8 cellular contexts compared by ENCODE assay signal in genomic region chr9:130106860-130107848, GRCh38. TPM values are rescaled to one million over a fixed set of nuclear protein-coding genes. Genes with fewer than 3 reads are reported as not detected.
DNase-seq lines count a peak whose midpoint lies in the region; ATAC-seq and TF ChIP-seq lines count a peak whose summit lies in the region.

No MANE protein-coding gene starts in this region.

- no peak overlapping the region for H2BK5ac ChIP-seq in mesenchymal stem cell (ENCODE audit: low read depth, low read length, poor library complexity, severe bottlenecking)

- POLR2A ChIA-PET in HEK293T (lab: Yijun Ruan, JAX) = no interaction called here

- no peak overlapping the region for H3K23ac ChIP-seq in mesenchymal stem cell (ENCODE audit: low read length in 2 of 2)

- H2AFZ ChIP-seq in mesenchymal stem cell (ENCODE audit: low read depth, low read length) = no peak overlapping the region

- no peak overlapping the region for H3K4me2 ChIP-seq in mesenchymal stem cell (ENCODE audit: low read length, poor library complexity, severe bottlenecking)

- no peak overlapping the region for H3K4ac ChIP-seq in mesenchymal stem cell (ENCODE audit: low read depth in 1 of 2, low read length in 2 of 2)

- no peak overlapping the region for H3K18ac ChIP-seq in mesenchymal stem cell (ENCODE audit: low read depth in 1 of 2, low read length in 2 of 2)

- peak overlapping the region; percentile 70 for H3K9ac ChIP-seq in mesenchymal stem cell (ENCODE audit: low read length)

- no peak overlapping the region for H3K4me3 ChIP-seq in effector memory CD4-positive, alpha-beta T cell (ENCODE audit: insufficient read depth, low read depth, low read length, poor library complexity, severe bottlenecking)
- H3K4me3 ChIP-seq in mesenchymal stem cell (ENCODE audit: insufficient read depth in 1 of 2, low read depth in 1 of 2, low read length in 2 of 2) = no peak overlapping the region

- no peak overlapping the region for H4K8ac ChIP-seq in mesenchymal stem cell (ENCODE audit: low read length)

- CTCF ChIA-PET in HEK293T (lab: Yijun Ruan, JAX) = interaction anchor here (0.7 to 1.6 kb wide), 2 partner anchors 129 to 246 kb away, joined by 3 read pairs; no protein-coding TSS in a partner anchor

- H2AK5ac ChIP-seq in mesenchymal stem cell (ENCODE audit: low read length, severe bottlenecking) = peak overlapping the region; percentile 43

- H4K91ac ChIP-seq in mesenchymal stem cell (ENCODE audit: low read length) = no peak overlapping the region

- H3K27ac ChIP-seq in C4-2B = no peak overlapping the region
- H3K27ac ChIP-seq in effector memory CD4-positive, alpha-beta T cell (ENCODE audit: insufficient read depth, low read length, poor library complexity, severe bottlenecking) = no peak overlapping the region
- H3K27ac ChIP-seq in mesenchymal stem cell (ENCODE audit: low read length, poor library complexity, severe bottlenecking) = no peak overlapping the region

- WGBS in mesenchymal stem cell = 58% methylated on average over 10 of the region's 12 CpGs

- no peaks in the 10 kb centered on the region for H3K27me3 ChIP-seq in effector memory CD4-positive, alpha-beta T cell (replicated peaks; ENCODE audit: control insufficient read depth, insufficient read depth, low read length, poor library complexity, severe bottlenecking)
- H3K27me3 ChIP-seq in mesenchymal stem cell (ENCODE audit: control insufficient read depth in 1 of 2, insufficient read depth in 1 of 2, low read length in 2 of 2) = no peaks in the 10 kb centered on the region

- DNase-seq in HEK293T (ENCODE audit: extremely low spot score) (peak; percentile 76), NCI-H82 treated with DMSO at 0.1 percent for 48 hours (lab: John Stamatoyannopoulos, UW; ENCODE audit: unreplicated experiment) (peak; percentile 71), mesenchymal stem cell (peak; percentile 79)
- DNase-seq in activated CD8-positive, alpha-beta memory T cell treated with anti-CD3 and anti-CD28 coated beads for 1 hour (ENCODE audit: extremely low read depth in 1 of 2, low read depth in 1 of 2) = peak; percentile 75 to 81
- peak; percentile 59 to 76 (median 64) for DNase-seq in effector memory CD4-positive, alpha-beta T cell
- peak; percentile 70 for DNase-seq in stimulated activated CD8-positive, alpha-beta memory T cell treated with anti-CD3 and anti-CD28 coated beads, Interleukin-15, amount 100 ng/mL, for 24 hours (ENCODE audit: low read depth)

- no peak overlapping the region for H2BK120ac ChIP-seq in mesenchymal stem cell (ENCODE audit: low read depth, low read length)

- H3K14ac ChIP-seq in mesenchymal stem cell (ENCODE audit: low read length in 2 of 2) = no peak overlapping the region

- TF ChIP-seq CTCF in C4-2B (conservative IDR thresholded peaks at IDR 0.05) = peak; percentile 90

- no peak for ATAC-seq in GM21528 (IDR thresholded peaks at IDR 0.05; ENCODE audit: low FRiP score, unreplicated experiment)

- H3K79me1 ChIP-seq in mesenchymal stem cell (replicated peaks; ENCODE audit: low read length, poor library complexity, severe bottlenecking) = peaks cover 11% of the 10 kb centered on the region

- H3K4me1 ChIP-seq in effector memory CD4-positive, alpha-beta T cell (ENCODE audit: control insufficient read depth, insufficient read depth, low read length, poor library complexity, severe bottlenecking) = peaks cover 3% of the 10 kb centered on the region
- H3K4me1 ChIP-seq in mesenchymal stem cell (ENCODE audit: control insufficient read depth, insufficient read depth, low read depth, low read length) = peaks cover 8% of the 10 kb centered on the region

- H2BK12ac ChIP-seq in mesenchymal stem cell (ENCODE audit: low read length in 2 of 2) = peak overlapping the region in 1 of 2 experiments; percentile 60

- H2BK15ac ChIP-seq in mesenchymal stem cell (ENCODE audit: low read depth, poor library complexity, severe bottlenecking) = no peak overlapping the region

- peaks cover 54% of the 10 kb centered on the region for H3K36me3 ChIP-seq in effector memory CD4-positive, alpha-beta T cell (ENCODE audit: control insufficient read depth, insufficient read depth, low read length)
- H3K36me3 ChIP-seq in mesenchymal stem cell (ENCODE audit: control insufficient read depth in 1 of 2, insufficient read depth in 2 of 2, low read depth in 1 of 2, low read length in 2 of 2) = peaks cover 37 to 84% of the 10 kb centered on the region in 2 experiments

- no peaks in the 10 kb centered on the region for H3K9me3 ChIP-seq in effector memory CD4-positive, alpha-beta T cell (ENCODE audit: control insufficient read depth, low read length)
- H3K9me3 ChIP-seq in mesenchymal stem cell (ENCODE audit: control insufficient read depth, low read length) = no peaks in the 10 kb centered on the region

TF ChIP-seq in HEK293T, 16 proteins besides CTCF, POLR2A, EP300 and RAD21:
- TF ChIP-seq FOXA1 (IDR thresholded peaks at IDR 0.05) (no peak), SP1 (IDR thresholded peaks at IDR 0.05) (no peak), PKNOX1 (IDR thresholded peaks at IDR 0.05) (no peak), CTBP1 (IDR thresholded peaks at IDR 0.05; ENCODE audit: borderline replicate concordance) (no peak), HDGF (IDR thresholded peaks at IDR 0.05; ENCODE audit: borderline replicate concordance) (no peak), ZNF384 (IDR thresholded peaks at IDR 0.05) (no peak), TARDBP (IDR thresholded peaks at IDR 0.05) (no peak), L3MBTL2 (conservative IDR thresholded peaks at IDR 0.05) (no peak), FOXM1 (IDR thresholded peaks at IDR 0.05; ENCODE audit: borderline replicate concordance) (no peak), FOXK2 (IDR thresholded peaks at IDR 0.05) (no peak), SUZ12 (IDR thresholded peaks at IDR 0.05) (no peak), ARNT (IDR thresholded peaks at IDR 0.05) (no peak), NFRKB (IDR thresholded peaks at IDR 0.05) (no peak), ELF4 (IDR thresholded peaks at IDR 0.05) (no peak), LEF1 (IDR thresholded peaks at IDR 0.05; ENCODE audit: borderline replicate concordance) (no peak)

RNA-seq across cellular contexts. Expression of gene GPR107, which starts 53.4 kb away (rescaled TPM):
- 42.9 TPM for polyA plus RNA-seq in mesenchymal stem cell (2013, experiment 1 of 2)
- 42.6 TPM for polyA plus RNA-seq in mesenchymal stem cell (2013, experiment 2 of 2)
